16 cellular contexts compared by ENCODE assay signal in genomic region chr1:116329524-116330341, GRCh38. TPM values are rescaled to one million over a fixed set of nuclear protein-coding genes. Genes with fewer than 3 reads are reported as not detected.
DNase-seq lines count a peak whose midpoint lies in the region; ATAC-seq and TF ChIP-seq lines count a peak whose summit lies in the region.
"Had no signal": no experiment of that assay in that cellular context is flagged by ENCODE, and none has a peak within 500 bp of the region (broad histone marks: within the 10 kb centered on the region; RNA-seq: fewer than 3 reads in every experiment).

No MANE protein-coding gene starts in this region.

- no peaks in the 10 kb centered on the region for H3K36me3 ChIP-seq in thyroid gland
- H3K36me3 ChIP-seq: gastrocnemius medialis, vagina had no signal

- intact Hi-C loops in thyroid gland (cut with DNase I), result no loop called here

- DNase-seq in T-helper 1 cell (no peak), thyroid gland (peak; percentile 42 to 50), LoVo (ENCODE audit: low spot score) (no peak), ureter (ENCODE audit: low spot score) (no peak)
- no peak for DNase-seq in naive thymus-derived CD8-positive, alpha-beta T cell
- no peak for DNase-seq in activated T-cell treated with anti-CD3 and anti-CD28 coated beads, Interleukin-2, amount 50 U/mL, for 48 hours
- DNase-seq: activated CD4-positive, alpha-beta T cell treated with anti-CD3 and anti-CD28 coated beads for 36 hours; aorta; effector CD8-positive, alpha-beta T cell; NCI-H2081 treated with DMSO at 0.1 percent for 48 hours; OCI-M1 had no signal

- no peak for ATAC-seq in naive thymus-derived CD8-positive, alpha-beta T cell
- ATAC-seq: activated CD4-positive, alpha-beta T cell treated with anti-CD3 and anti-CD28 coated beads for 36 hours had no signal

- H3K9me3 Mint-ChIP-seq in T-helper 1 cell treated with Interleukin-12 subunit alpha and Interleukin-12 subunit beta and Interleukin-4 antibody, amounts not matched to agents 30 μg/mL and 1 μg/mL, for 36 hours, result no peaks in the 10 kb centered on the region
- no peaks in the 10 kb centered on the region for H3K9me3 Mint-ChIP-seq in brain
- no peaks in the 10 kb centered on the region for H3K9me3 Mint-ChIP-seq in naive thymus-derived CD8-positive, alpha-beta T cell

- H3K27me3 ChIP-seq in thyroid gland, result no peaks in the 10 kb centered on the region
- H3K27me3 ChIP-seq: gastrocnemius medialis, vagina had no signal

- 43 to 51% methylated on average over 9 of the region's 9 CpGs for WGBS in thyroid gland, 2 donors

- H3K9me3 ChIP-seq in thyroid gland, result no peaks in the 10 kb centered on the region
- H3K9me3 ChIP-seq: gastrocnemius medialis, vagina had no signal

- H3K4me3 Mint-ChIP-seq in T-helper 1 cell treated with Interleukin-12 subunit alpha and Interleukin-12 subunit beta and Interleukin-4 antibody, amounts not matched to agents 30 μg/mL and 1 μg/mL, for 36 hours, result no peak overlapping the region
- H3K4me3 Mint-ChIP-seq in brain, result no peak overlapping the region
- H3K4me3 Mint-ChIP-seq in naive thymus-derived CD8-positive, alpha-beta T cell, result peak overlapping the region in 2 of 10 donors; percentile 47 to 71
- H3K4me3 Mint-ChIP-seq: activated CD4-positive, alpha-beta T cell treated with anti-CD3 and anti-CD28 coated beads for 36 hours had no signal

- no peaks in the 10 kb centered on the region for H3K27me3 Mint-ChIP-seq in T-helper 1 cell treated with Interleukin-12 subunit alpha and Interleukin-12 subunit beta and Interleukin-4 antibody, amounts not matched to agents 30 μg/mL and 1 μg/mL, for 36 hours (ENCODE audit: low read depth)
- no peaks in the 10 kb centered on the region for H3K27me3 Mint-ChIP-seq in brain
- H3K27me3 Mint-ChIP-seq in naive thymus-derived CD8-positive, alpha-beta T cell, result no peaks in the 10 kb centered on the region
- H3K27me3 Mint-ChIP-seq: activated CD4-positive, alpha-beta T cell treated with anti-CD3 and anti-CD28 coated beads for 36 hours had no signal

- peaks cover 28% of the 10 kb centered on the region for H3K4me1 Mint-ChIP-seq in T-helper 1 cell treated with Interleukin-12 subunit alpha and Interleukin-12 subunit beta and Interleukin-4 antibody, amounts not matched to agents 30 μg/mL and 1 μg/mL, for 36 hours (ENCODE audit: low read depth)
- peaks cover 46% of the 10 kb centered on the region for H3K4me1 Mint-ChIP-seq in brain
- peaks cover 48 to 88% (median 77%) of the 10 kb centered on the region in 4 donors for H3K4me1 Mint-ChIP-seq in naive thymus-derived CD8-positive, alpha-beta T cell

- peak in 1 of 2 donors; percentile 17 for TF ChIP-seq POLR2A in thyroid gland (IDR thresholded peaks at IDR 0.05)

- peak overlapping the region; percentile 89 to 92 (median 89) for H3K27ac ChIP-seq in thyroid gland
- H3K27ac ChIP-seq: skin epidermis, vagina had no signal

- POLR2A ChIA-PET in naive thymus-derived CD8-positive, alpha-beta T cell (lab: Charles Lee), result interaction anchor here (1.0 to 1.4 kb wide), 2 partner anchors 14 to 15 kb away, joined by 3 read pairs; no protein-coding TSS in a partner anchor

- peaks cover 2% of the 10 kb centered on the region for H3K36me3 Mint-ChIP-seq in T-helper 1 cell treated with Interleukin-12 subunit alpha and Interleukin-12 subunit beta and Interleukin-4 antibody, amounts not matched to agents 30 μg/mL and 1 μg/mL, for 36 hours (ENCODE audit: low read depth)
- H3K36me3 Mint-ChIP-seq in brain, result no peaks in the 10 kb centered on the region
- H3K36me3 Mint-ChIP-seq in naive thymus-derived CD8-positive, alpha-beta T cell, result peaks cover 0 to 6% (median 0%) of the 10 kb centered on the region in 3 donors

- H3K27ac Mint-ChIP-seq in T-helper 1 cell treated with Interleukin-12 subunit alpha and Interleukin-12 subunit beta and Interleukin-4 antibody, amounts not matched to agents 30 μg/mL and 1 μg/mL, for 36 hours, result peak overlapping the region; percentile 69
- peak overlapping the region in 3 of 5 experiments; percentile 13 to 46 (median 25) for H3K27ac Mint-ChIP-seq in brain
- H3K27ac Mint-ChIP-seq in naive thymus-derived CD8-positive, alpha-beta T cell, result peak overlapping the region; percentile 9 to 96 (median 82)
- H3K27ac Mint-ChIP-seq: activated CD4-positive, alpha-beta T cell treated with anti-CD3 and anti-CD28 coated beads for 36 hours had no signal

- H3K4me1 ChIP-seq in thyroid gland, result peaks cover 83 to 84% of the 10 kb centered on the region in 2 donors

- TF ChIP-seq CTCF in brain (conservative IDR thresholded peaks at IDR 0.05), result no peak
- no peak for TF ChIP-seq CTCF in thyroid gland (IDR thresholded peaks at IDR 0.05)

- no peak overlapping the region for H3K4me3 ChIP-seq in thyroid gland (replicated peaks in 1 of 3)
- H3K4me3 ChIP-seq: gastrocnemius medialis, skin epidermis, vagina had no signal

RNA-seq across cellular contexts. Expression of gene ATP1A1, which starts 43.3 kb away (rescaled TPM):
- 432 TPM for polyA plus RNA-seq in brain (ENCODE audit: insufficient read depth, low read depth, low replicate concordance)
- total RNA-seq in naive thymus-derived CD8-positive, alpha-beta T cell, result 100 to 1,000 TPM; 248 to 261 TPM
- 10 to 100 TPM; 59.1 to 65.0 (median 60.6) TPM for polyA plus RNA-seq in naive thymus-derived CD8-positive, alpha-beta T cell
- total RNA-seq in thyroid gland (1,000 to 10,000 TPM in 3 of 4 donors, 100 to 1,000 TPM in 1; 770 to 1,450 (median 1,316) TPM), ureter (322 TPM)

Comparison
In these comparisons a context has a peak if more than half of its experiments do, and no peak if none do; other contexts are left out.
1. H3K27ac Mint-ChIP-seq: peak in every context shown above with its lines; median percentile 82 in naive thymus-derived CD8-positive, alpha-beta T cell; 69 in T-helper 1 cell treated with Interleukin-12 subunit alpha and Interleukin-12 subunit beta and Interleukin-4 antibody, amounts not matched to agents 30 μg/mL and 1 μg/mL, for 36 hours; 25 in brain.
2. DNase-seq: peak in thyroid gland (2 of 2); none in T-helper 1 cell (0 of 5), naive thymus-derived CD8-positive, alpha-beta T cell (0 of 10), LoVo (single experiment), activated T-cell treated with anti-CD3 and anti-CD28 coated beads, Interleukin-2, amount 50 U/mL, for 48 hours (0 of 2) and ureter (single experiment).